Comparison of ENCODE assay signal across 8 cellular contexts in the genomic region with DNA sequence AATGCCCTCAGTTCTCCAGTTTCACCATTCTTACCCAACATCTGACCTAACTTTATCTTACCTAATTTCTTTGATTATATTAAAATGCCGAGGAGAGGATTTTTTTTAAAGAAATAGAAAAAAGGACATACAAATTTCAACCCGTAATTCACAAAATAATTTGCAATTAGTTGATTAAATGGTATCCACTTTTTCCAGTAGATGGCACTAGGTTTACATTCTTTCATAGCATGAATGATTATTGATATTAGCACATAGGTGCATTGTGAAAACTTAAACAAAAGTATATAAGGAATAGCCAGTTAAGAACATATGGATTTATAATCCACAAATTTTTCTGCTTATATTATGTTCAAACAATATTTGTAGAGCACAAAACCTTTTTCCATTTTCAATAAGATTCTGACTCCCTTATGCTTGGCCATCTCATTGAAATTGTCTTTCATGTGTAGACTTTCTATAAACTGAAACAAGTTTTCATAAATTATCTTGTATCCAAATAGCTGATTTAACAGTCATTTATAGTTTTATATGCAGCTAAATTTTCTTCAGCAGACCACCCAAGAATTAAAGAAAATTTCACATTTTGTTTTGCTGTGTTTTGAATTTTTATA. TPM values are rescaled to one million over a fixed set of nuclear protein-coding genes. Genes with fewer than 3 reads are reported as not detected.
DNase-seq lines count a peak whose midpoint lies in the region; ATAC-seq and TF ChIP-seq lines count a peak whose summit lies in the region.

No MANE protein-coding gene starts in this region.

- CTCF ChIA-PET in CD8-positive, alpha-beta memory T cell (lab: Charles Lee), result no interaction called here

- TF ChIP-seq CTCF in LNCaP clone FGC (IDR thresholded peaks at IDR 0.05; ENCODE audit: control insufficient read depth, extremely low read depth, insufficient read depth) (peak; percentile 64), astrocyte of the spinal cord (IDR thresholded peaks at IDR 0.05; ENCODE audit: low read depth, low read length) (peak; percentile 36), mesothelial cell of epicardium (IDR thresholded peaks at IDR 0.05; ENCODE audit: unreplicated experiment) (peak; percentile 29), testis (IDR thresholded peaks at IDR 0.05) (peak in 1 of 3 experiments; percentile 39)

- no peaks in the 10 kb centered on the region for H3K27me3 ChIP-seq in CD8-positive, alpha-beta memory T cell (ENCODE audit: insufficient read depth, low read length, poor library complexity, severe bottlenecking)
- peaks cover 6% of the 10 kb centered on the region for H3K27me3 ChIP-seq in testis

- H3K4me1 ChIP-seq in CD8-positive, alpha-beta memory T cell (ENCODE audit: insufficient read depth, low read length), result no peaks in the 10 kb centered on the region
- H3K4me1 ChIP-seq in testis, result no peaks in the 10 kb centered on the region

- no peaks in the 10 kb centered on the region for H3K9me3 ChIP-seq in CD8-positive, alpha-beta memory T cell (ENCODE audit: low read length)
- H3K9me3 ChIP-seq in testis, result no peaks in the 10 kb centered on the region

- TF ChIP-seq POLR2A in testis (IDR thresholded peaks at IDR 0.05), result no peak

- no peak for ATAC-seq in HG02973 (IDR thresholded peaks at IDR 0.05; ENCODE audit: unreplicated experiment)

- H3K9me3 Mint-ChIP-seq in mesothelial cell of epicardium, result no peaks in the 10 kb centered on the region
- H3K9me3 Mint-ChIP-seq in CD8-positive, alpha-beta memory T cell, result no peaks in the 10 kb centered on the region

- WGBS in testis, 2 donors, result 46 to 63% methylated on average over 2 of the region's 2 CpGs

- POLR2A ChIA-PET in CD8-positive, alpha-beta memory T cell (lab: Charles Lee), result no interaction called here

- no peaks in the 10 kb centered on the region for H3K27me3 Mint-ChIP-seq in mesothelial cell of epicardium (ENCODE audit: low read depth)
- H3K27me3 Mint-ChIP-seq in CD8-positive, alpha-beta memory T cell, result peaks cover 3 to 9% of the 10 kb centered on the region in 2 donors

- peaks cover 50% of the 10 kb centered on the region for H3K4me1 Mint-ChIP-seq in mesothelial cell of epicardium
- H3K4me1 Mint-ChIP-seq in CD8-positive, alpha-beta memory T cell, result no peaks in the 10 kb centered on the region

- in situ Hi-C loops in astrocyte of the spinal cord (cut with HindIII; ENCODE audit: low sequenced_read_pairs), result no loop called here

- H3K4me3 ChIP-seq in LNCaP clone FGC (ENCODE audit: low read depth, low read length), result no peak overlapping the region
- no peak overlapping the region for H3K4me3 ChIP-seq in astrocyte of the spinal cord (ENCODE audit: low read depth, low read length)
- no peak overlapping the region for H3K4me3 ChIP-seq in CD8-positive, alpha-beta memory T cell (ENCODE audit: low read length)
- H3K4me3 ChIP-seq in testis, result no peak overlapping the region

- intact Hi-C loops in testis (cut with DNase I; ENCODE audit: low total_unique reads), result no loop called here

- no peaks in the 10 kb centered on the region for H3K36me3 ChIP-seq in CD8-positive, alpha-beta memory T cell (ENCODE audit: insufficient read depth, low read length)
- H3K36me3 ChIP-seq in testis (ENCODE audit: low read depth, missing control alignments), result no peaks in the 10 kb centered on the region

- H3K4me3 Mint-ChIP-seq in mesothelial cell of epicardium, result no peak overlapping the region
- H3K4me3 Mint-ChIP-seq in CD8-positive, alpha-beta memory T cell, result no peak overlapping the region

- H3K27ac Mint-ChIP-seq in mesothelial cell of epicardium, result no peak overlapping the region
- H3K27ac Mint-ChIP-seq in CD8-positive, alpha-beta memory T cell, result no peak overlapping the region

- no peaks in the 10 kb centered on the region for H3K36me3 Mint-ChIP-seq in mesothelial cell of epicardium
- H3K36me3 Mint-ChIP-seq in CD8-positive, alpha-beta memory T cell, result no peaks in the 10 kb centered on the region

- H3K27ac ChIP-seq in CD8-positive, alpha-beta memory T cell (ENCODE audit: low read depth, low read length), result no peak overlapping the region
- no peak overlapping the region for H3K27ac ChIP-seq in testis

- peak; percentile 67 for DNase-seq in DMS114 treated with DMSO at 0.1 percent for 48 hours (lab: John Stamatoyannopoulos, UW; ENCODE audit: unreplicated experiment)
- no peak for DNase-seq in LNCaP clone FGC (ENCODE audit: low read depth)
- peak; percentile 62 for DNase-seq in astrocyte of the spinal cord (ENCODE audit: low read depth, low spot score)
- no peak for DNase-seq in mesothelial cell of epicardium (ENCODE audit: low spot score in 2 of 2, unreplicated experiment in 2 of 2)
- DNase-seq in CD8-positive, alpha-beta memory T cell, result no peak
- DNase-seq in KG1 (lab: John Stamatoyannopoulos, UW), result no peak
- no peak for DNase-seq in testis

RNA-seq across cellular contexts. Expression of a gene that starts 35.3 kb away (rescaled TPM):
- 19.9 to 20.4 TPM (median 19.9 TPM) in 3 replicates for total RNA-seq in mesothelial cell of epicardium
- not detected for total RNA-seq in CD8-positive, alpha-beta memory T cell
- polyA plus RNA-seq in CD8-positive, alpha-beta memory T cell, result not detected
- 10 to 100 TPM; 15.1 to 17.2 TPM for total RNA-seq in testis
- 20.0 TPM for polyA plus RNA-seq in testis (ENCODE audit: insufficient read depth, low read depth, low replicate concordance)

Comparison
In these comparisons a context has a peak if more than half of its experiments do, and no peak if none do; other contexts are left out.
1. DNase-seq: peak in DMS114 treated with DMSO at 0.1 percent for 48 hours (single experiment) and astrocyte of the spinal cord (single experiment); none in LNCaP clone FGC (single experiment), mesothelial cell of epicardium (0 of 2), CD8-positive, alpha-beta memory T cell (0 of 5), KG1 (single experiment) and testis (single experiment).
2. RNA of a gene that starts 35.3 kb away (total RNA-seq): 19.9 to 20.4 TPM in mesothelial cell of epicardium and 15.1 to 17.2 TPM in testis; not detected in CD8-positive, alpha-beta memory T cell; every median in the first group is over 10 times any median in the second.